26 cellular contexts compared by ENCODE assay signal in the genomic region with DNA sequence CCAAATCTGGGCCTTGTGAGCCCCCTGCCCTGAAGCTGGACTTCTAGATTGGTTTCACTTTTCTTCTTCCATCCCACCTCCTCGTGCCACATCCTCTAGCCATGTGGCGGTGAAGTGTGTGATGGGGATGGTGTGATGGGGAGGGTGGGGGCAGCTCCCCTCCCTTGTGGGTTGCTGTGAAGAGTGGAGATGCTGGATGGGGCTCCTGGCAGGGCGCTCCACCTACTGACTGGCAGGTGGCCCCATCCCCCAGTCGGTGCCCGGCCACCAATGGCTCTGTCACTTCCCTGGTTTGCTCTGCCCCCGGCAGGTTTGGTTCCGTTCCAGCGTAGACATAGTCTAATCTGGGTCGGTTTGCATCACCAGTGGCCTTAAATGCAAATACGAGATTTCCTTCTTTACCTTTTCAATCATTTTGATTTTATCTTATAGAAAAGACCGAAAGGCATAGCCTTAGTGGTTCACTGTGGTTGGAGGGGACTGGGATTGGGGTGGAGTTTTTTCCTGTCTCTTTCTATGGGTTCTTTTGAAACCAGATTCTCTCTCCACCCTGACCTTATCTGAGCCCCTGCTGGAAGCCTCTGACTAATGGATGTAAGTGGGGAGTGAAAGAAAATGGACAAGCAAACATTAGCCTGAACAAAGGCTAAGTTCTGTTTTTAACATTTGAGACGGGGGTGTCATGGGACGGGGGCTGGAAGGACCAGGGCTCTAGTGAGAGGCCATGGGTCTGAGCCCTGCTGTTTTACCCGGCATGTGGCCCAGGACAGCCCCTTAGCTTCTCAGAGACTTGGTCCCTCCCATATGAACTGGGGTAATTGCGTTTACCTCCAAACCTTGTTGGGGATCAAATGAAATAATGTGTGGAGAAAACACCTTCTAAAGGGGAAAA.
A peak's percentile ranks its signal among the peaks of the same experiment; 100 is the strongest.
DNase-seq lines count a peak whose midpoint lies in the region; ATAC-seq lines count a peak whose summit lies in the region.
"Had no signal": no experiment of that assay in that cellular context is flagged by ENCODE, and none has a peak within 500 bp of the region (broad histone marks: within the 10 kb centered on the region; RNA-seq: fewer than 3 reads in every experiment).

No MANE protein-coding gene starts in this region.

- H3K36me3 Mint-ChIP-seq in memory B cell: peaks cover 2% of the 10 kb centered on the region
- peaks cover 6% of the 10 kb centered on the region for H3K36me3 Mint-ChIP-seq in stimulated activated effector memory CD8-positive, alpha-beta T cell treated with anti-CD3 and anti-CD28 coated beads, Interleukin-12 subunit alpha, Interleukin-12 subunit beta, amount 100 ng/mL, for 72 hours
- H3K36me3 Mint-ChIP-seq: CD14-positive monocyte; naive thymus-derived CD4-positive, alpha-beta T cell; stimulated activated memory B cell treated with anti-CD40 and anti-IgM and Interleukin-4, amounts not matched to agents 10 μg/mL and 1 μg/mL and 100 μg/mL, for 72 hours had no signal

- H3K4me1 Mint-ChIP-seq in memory B cell: peaks cover 5% of the 10 kb centered on the region
- H3K4me1 Mint-ChIP-seq in stimulated activated effector memory CD8-positive, alpha-beta T cell treated with anti-CD3 and anti-CD28 coated beads, Interleukin-12 subunit alpha, Interleukin-12 subunit beta, amount 100 ng/mL, for 72 hours: peaks cover 26% of the 10 kb centered on the region
- H3K4me1 Mint-ChIP-seq: CD14-positive monocyte had no signal

- H3K4me3 Mint-ChIP-seq in memory B cell: no peak overlapping the region
- H3K4me3 Mint-ChIP-seq in stimulated activated effector memory CD8-positive, alpha-beta T cell treated with anti-CD3 and anti-CD28 coated beads, Interleukin-12 subunit alpha, Interleukin-12 subunit beta, amount 100 ng/mL, for 72 hours: no peak overlapping the region
- H3K4me3 Mint-ChIP-seq: activated naive CD8-positive, alpha-beta T cell treated with anti-CD3 and anti-CD28 coated beads, Interleukin-2, amount 10 ng/mL, durations not matched to agents 7 days and 5 days; activated T-helper 17 cell treated with anti-CD3 and anti-CD28 coated beads, Interleukin-2, amount 50 U/mL, for 72 hours; CD14-positive monocyte; dendritic cell treated with granulocyte-macrophage colony-stimulating factor and Interleukin-4, amounts not matched to agents 40 ng/mL and 50 ng/mL, for 4 days; HFFc6; naive thymus-derived CD4-positive, alpha-beta T cell; stimulated activated memory B cell treated with anti-CD40 and anti-IgM and Interleukin-4, amounts not matched to agents 10 μg/mL and 1 μg/mL and 100 μg/mL, for 72 hours had no signal

- peak; percentile 12 for DNase-seq in activated T-cell treated with anti-CD3 and anti-CD28 coated beads, Interleukin-2, amount 50 U/mL, for 1 hour
- DNase-seq in activated T-cell treated with anti-CD3 and anti-CD28 coated beads, Interleukin-2, amount 50 U/mL, for 48 hours: no peak
- DNase-seq in NCI-H69 (lab: John Stamatoyannopoulos, UW) (peak; percentile 50), memory B cell (ENCODE audit: low spot score in 2 of 2) (no peak), RPMI8226 (no peak)
- no peak for DNase-seq in stimulated activated effector memory CD8-positive, alpha-beta T cell treated with anti-CD3 and anti-CD28 coated beads, Interleukin-12 subunit alpha, Interleukin-12 subunit beta, amount 100 ng/mL, for 72 hours (ENCODE audit: low spot score in 2 of 2)
- DNase-seq: 8988T; activated CD4-positive, alpha-beta T cell treated with anti-CD3 and anti-CD28 coated beads, Interleukin-2, amount 50 U/mL, for 48 hours; activated CD4-positive, CD25-positive, alpha-beta regulatory T cell; activated naive CD8-positive, alpha-beta T cell treated with anti-CD3 and anti-CD28 coated beads, Interleukin-2, amount 10 ng/mL, durations not matched to agents 7 days and 5 days; caudate nucleus; GM23248; HFFc6; naive thymus-derived CD4-positive, alpha-beta T cell; NCI-H1092; NCI-H187; NCI-H2171; SK-N-SH; substantia nigra had no signal

- H3K27ac Mint-ChIP-seq in memory B cell: peak overlapping the region; percentile 28
- peak overlapping the region; percentile 65 for H3K27ac Mint-ChIP-seq in stimulated activated effector memory CD8-positive, alpha-beta T cell treated with anti-CD3 and anti-CD28 coated beads, Interleukin-12 subunit alpha, Interleukin-12 subunit beta, amount 100 ng/mL, for 72 hours
- H3K27ac Mint-ChIP-seq: activated naive CD8-positive, alpha-beta T cell treated with anti-CD3 and anti-CD28 coated beads, Interleukin-2, amount 10 ng/mL, durations not matched to agents 7 days and 5 days; activated T-helper 17 cell treated with anti-CD3 and anti-CD28 coated beads, Interleukin-2, amount 50 U/mL, for 72 hours; CD14-positive monocyte; dendritic cell treated with granulocyte-macrophage colony-stimulating factor and Interleukin-4, amounts not matched to agents 40 ng/mL and 50 ng/mL, for 4 days; HFFc6; stimulated activated memory B cell treated with anti-CD40 and anti-IgM and Interleukin-4, amounts not matched to agents 10 μg/mL and 1 μg/mL and 100 μg/mL, for 72 hours had no signal

- no peaks in the 10 kb centered on the region for H3K9me3 Mint-ChIP-seq in memory B cell
- no peaks in the 10 kb centered on the region for H3K9me3 Mint-ChIP-seq in stimulated activated effector memory CD8-positive, alpha-beta T cell treated with anti-CD3 and anti-CD28 coated beads, Interleukin-12 subunit alpha, Interleukin-12 subunit beta, amount 100 ng/mL, for 72 hours
- H3K9me3 Mint-ChIP-seq: activated T-helper 17 cell treated with anti-CD3 and anti-CD28 coated beads, Interleukin-2, amount 50 U/mL, for 72 hours; dendritic cell treated with granulocyte-macrophage colony-stimulating factor and Interleukin-4, amounts not matched to agents 40 ng/mL and 50 ng/mL, for 4 days; HFFc6; stimulated activated memory B cell treated with anti-CD40 and anti-IgM and Interleukin-4, amounts not matched to agents 10 μg/mL and 1 μg/mL and 100 μg/mL, for 72 hours had no signal

- ATAC-seq in memory B cell (ENCODE audit: low read depth): no peak
- no peak for ATAC-seq in stimulated activated effector memory CD8-positive, alpha-beta T cell treated with anti-CD3 and anti-CD28 coated beads, Interleukin-12 subunit alpha, Interleukin-12 subunit beta, amount 100 ng/mL, for 72 hours
- ATAC-seq in GM19035 (IDR thresholded peaks at IDR 0.05; ENCODE audit: unreplicated experiment): no peak
- no peak for ATAC-seq in GM21723 (IDR thresholded peaks at IDR 0.05; ENCODE audit: unreplicated experiment)
- ATAC-seq: activated T-helper 17 cell treated with anti-CD3 and anti-CD28 coated beads, Interleukin-2, amount 50 U/mL, for 72 hours; esophagus mucosa; naive thymus-derived CD4-positive, alpha-beta T cell; stimulated activated memory B cell treated with anti-CD40 and anti-IgM and Interleukin-4, amounts not matched to agents 10 μg/mL and 1 μg/mL and 100 μg/mL, for 72 hours had no signal

- H3K27me3 Mint-ChIP-seq in memory B cell: peaks cover 3% of the 10 kb centered on the region
- H3K27me3 Mint-ChIP-seq: activated T-helper 17 cell treated with anti-CD3 and anti-CD28 coated beads, Interleukin-2, amount 50 U/mL, for 72 hours had no signal

Comparison
In these comparisons a context has a peak if more than half of its experiments do, and no peak if none do; other contexts are left out.
1. DNase-seq: peak in activated T-cell treated with anti-CD3 and anti-CD28 coated beads, Interleukin-2, amount 50 U/mL, for 1 hour (single experiment) and NCI-H69 (single experiment); none in activated T-cell treated with anti-CD3 and anti-CD28 coated beads, Interleukin-2, amount 50 U/mL, for 48 hours (0 of 2), memory B cell (0 of 2), stimulated activated effector memory CD8-positive, alpha-beta T cell treated with anti-CD3 and anti-CD28 coated beads, Interleukin-12 subunit alpha, Interleukin-12 subunit beta, amount 100 ng/mL, for 72 hours (0 of 2) and RPMI8226 (single experiment).